Comparison of ENCODE assay signal across 1 cellular context in genomic region chr17:42679492-42680330, GRCh38.
TF ChIP-seq lines count a peak whose summit lies in the region.

No MANE protein-coding gene starts in this region.

TF ChIP-seq in K562, 482 proteins besides CTCF, POLR2A, EP300 and RAD21 (continued from another document and continues in another):
- TF ChIP-seq ZNF449 (CRISPR knock-in tag; IDR thresholded peaks at IDR 0.05) (no peak), ATF2 (CRISPR knock-in tag; IDR thresholded peaks at IDR 0.05) (peak; percentile 76; the same call in 1 of the 2 replicates), TAF15 (IDR thresholded peaks at IDR 0.05; ENCODE audit: low read depth, low read length) (no peak), TARDBP (IDR thresholded peaks at IDR 0.05) (no peak), FOXP1 (CRISPR knock-in tag; IDR thresholded peaks at IDR 0.05) (peak; percentile 87), ZBTB8A (IDR thresholded peaks at IDR 0.05; ENCODE audit: partially characterized antibody) (no peak), ZNF318 (IDR thresholded peaks at IDR 0.05; ENCODE audit: borderline replicate concordance in 1 of 2, low read depth in 1 of 2) (no peak), FOXP4 (CRISPR knock-in tag; IDR thresholded peaks at IDR 0.05; ENCODE audit: borderline replicate concordance) (peak; percentile 91; the same call in 1 of the 2 replicates), SRF (CRISPR knock-in tag; IDR thresholded peaks at IDR 0.05) (no peak), HCFC1 (IDR thresholded peaks at IDR 0.05; ENCODE audit: low read depth, low read length) (0 out of 2 replicates have a peak, but pooled peaks have one; percentile 14), OTX1 (CRISPR knock-in tag; IDR thresholded peaks at IDR 0.05) (no peak), GATA2 (CRISPR knock-in tag; IDR thresholded peaks at IDR 0.05) (no peak), ARHGAP35 (IDR thresholded peaks at IDR 0.05; ENCODE audit: partially characterized antibody) (no peak), HNRNPL (IDR thresholded peaks at IDR 0.05; ENCODE audit: low read depth, low read length) (0 out of 2 replicates have a peak, but pooled peaks have one; percentile 20), CTBP1 (IDR thresholded peaks at IDR 0.05; ENCODE audit: borderline replicate concordance) (peak; percentile 76), KDM2B (CRISPR knock-in tag; IDR thresholded peaks at IDR 0.05) (no peak), ZNF445 (CRISPR knock-in tag; IDR thresholded peaks at IDR 0.05; ENCODE audit: low read depth) (no peak), YY1 (IDR thresholded peaks at IDR 0.05; ENCODE audit: borderline replicate concordance in 1 of 3, control insufficient read depth in 1 of 3, extremely low read depth in 1 of 3, insufficient read depth in 3 of 3, insufficient read length in 1 of 3, insufficient replicate concordance in 2 of 3, low read depth in 1 of 3, low read length in 2 of 3) (peak in 2 of 3 experiments; percentile 49 to 75), NKRF (IDR thresholded peaks at IDR 0.05; ENCODE audit: borderline replicate concordance) (no peak), ATF4 (CRISPR knock-in tag; IDR thresholded peaks at IDR 0.05) (no peak), FOXJ3 (CRISPR knock-in tag; IDR thresholded peaks at IDR 0.05) (no peak), HMGN3 (IDR thresholded peaks at IDR 0.05; ENCODE audit: borderline replicate concordance, extremely low read depth, insufficient read length, low read depth, low read length) (no peak), HMGXB4 (CRISPR knock-in tag; IDR thresholded peaks at IDR 0.05) (0 out of 2 replicates have a peak, but pooled peaks have one; percentile 71), ZNF75A (CRISPR knock-in tag; IDR thresholded peaks at IDR 0.05) (no peak), MAX (CRISPR knock-in tag; IDR thresholded peaks at IDR 0.05) (peak; percentile 97), HNRNPLL (IDR thresholded peaks at IDR 0.05; ENCODE audit: low read depth, low read length, poor library complexity, severe bottlenecking) (peak; percentile 36), HDAC6 (IDR thresholded peaks at IDR 0.05; ENCODE audit: low read depth, low read length) (0 out of 2 replicates have a peak, but pooled peaks have one; percentile 54), ZNF655 (CRISPR knock-in tag; IDR thresholded peaks at IDR 0.05) (no peak), MXD1 (CRISPR knock-in tag; IDR thresholded peaks at IDR 0.05; ENCODE audit: borderline replicate concordance, poor library complexity, severe bottlenecking) (no peak)
